Comparison of ENCODE assay signal across 8 cellular contexts in the genomic region with DNA sequence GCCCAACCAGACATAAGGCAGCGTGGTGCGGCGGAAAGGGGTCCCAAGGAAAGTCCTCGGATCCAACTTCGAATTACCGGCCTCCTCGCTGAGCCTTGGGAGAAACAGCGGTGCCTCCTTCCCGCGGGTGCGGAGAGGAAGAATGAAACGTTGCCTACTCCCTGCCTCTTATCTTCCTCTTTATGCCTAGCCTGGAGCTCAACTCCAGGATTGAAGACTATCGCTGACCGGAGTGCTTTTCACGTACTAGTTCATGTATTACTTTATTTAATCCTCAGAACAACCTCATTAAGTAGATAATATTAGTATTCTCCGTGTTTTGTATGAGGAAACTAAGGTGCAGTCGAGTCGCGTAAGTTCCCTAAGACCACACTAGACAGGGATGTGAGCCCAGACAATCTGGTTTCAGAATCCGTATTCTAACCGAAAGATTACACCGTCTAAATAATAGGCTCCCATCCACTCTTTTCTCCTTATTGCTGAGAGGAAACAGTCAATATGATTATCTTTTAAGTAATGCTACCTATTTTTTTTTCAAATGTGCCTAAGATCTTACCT. TPM values are rescaled to one million over a fixed set of nuclear protein-coding genes. Genes with fewer than 3 reads are reported as not detected.
DNase-seq lines count a peak whose midpoint lies in the region; ATAC-seq and TF ChIP-seq lines count a peak whose summit lies in the region.

No MANE protein-coding gene starts in this region.

- DNase-seq in activated T-cell treated with anti-CD3 and anti-CD28 coated beads, Interleukin-2, amount 50 U/mL, for 72 hours, result no peak
- no peak for DNase-seq in activated T-cell treated with anti-CD3 and anti-CD28 coated beads, Interleukin-2, amount 50 U/mL, for 1 hour
- DNase-seq in WERI-Rb-1 (no peak), right atrium auricular region (ENCODE audit: low spot score) (no peak), skeletal muscle cell (ENCODE audit: low read depth) (no peak), iPS-NIHi11 (ENCODE audit: low spot score) (no peak), mucosa of gallbladder (ENCODE audit: low spot score) (no peak)
- no peak for DNase-seq in stimulated activated CD8-positive, alpha-beta memory T cell treated with anti-CD3 and anti-CD28 coated beads, Interleukin-4, amount 100 ng/mL, for 48 hours

- no peak for ATAC-seq in activated T-cell treated with anti-CD3 and anti-CD28 coated beads, Interleukin-2, amount 50 U/mL, for 72 hours (replicated peaks in 1 of 2)

- no peaks in the 10 kb centered on the region for H3K36me3 ChIP-seq in WERI-Rb-1
- no peaks in the 10 kb centered on the region for H3K36me3 ChIP-seq in right atrium auricular region

- H3K9me3 ChIP-seq in WERI-Rb-1 (ENCODE audit: severe bottlenecking) (no peaks in the 10 kb centered on the region), right atrium auricular region (no peaks in the 10 kb centered on the region)

- H3K4me3 ChIP-seq in WERI-Rb-1 (ENCODE audit: low read depth, low read length), result peak overlapping the region; percentile 76
- H3K4me3 ChIP-seq in right atrium auricular region, result peak overlapping the region; percentile 83 to 89
- H3K4me3 ChIP-seq in skeletal muscle cell (ENCODE audit: low read depth, low read length), result peak overlapping the region; percentile 83

- H3K36me3 Mint-ChIP-seq in activated T-cell treated with anti-CD3 and anti-CD28 coated beads, Interleukin-2, amount 50 U/mL, for 72 hours (ENCODE audit: insufficient read depth in 2 of 2), result peaks cover 2 to 5% of the 10 kb centered on the region in 2 donors

- no peaks in the 10 kb centered on the region for H3K27me3 Mint-ChIP-seq in activated T-cell treated with anti-CD3 and anti-CD28 coated beads, Interleukin-2, amount 50 U/mL, for 72 hours (ENCODE audit: low read depth)

- H3K27me3 ChIP-seq in WERI-Rb-1 (ENCODE audit: insufficient read depth, low read depth, severe bottlenecking) (no peaks in the 10 kb centered on the region), right atrium auricular region (no peaks in the 10 kb centered on the region)

- H3K27ac Mint-ChIP-seq in activated T-cell treated with anti-CD3 and anti-CD28 coated beads, Interleukin-2, amount 50 U/mL, for 72 hours, result peak overlapping the region; percentile 96

- peaks cover 0 to 19% of the 10 kb centered on the region in 2 donors for H3K4me1 ChIP-seq in right atrium auricular region

- no peaks in the 10 kb centered on the region for H3K9me3 Mint-ChIP-seq in activated T-cell treated with anti-CD3 and anti-CD28 coated beads, Interleukin-2, amount 50 U/mL, for 72 hours

- peaks cover 19% of the 10 kb centered on the region for H3K4me1 Mint-ChIP-seq in activated T-cell treated with anti-CD3 and anti-CD28 coated beads, Interleukin-2, amount 50 U/mL, for 72 hours (ENCODE audit: low read depth)

- H3K4me3 Mint-ChIP-seq in activated T-cell treated with anti-CD3 and anti-CD28 coated beads, Interleukin-2, amount 50 U/mL, for 72 hours, result peak overlapping the region; percentile 86 to 99

- peak overlapping the region; percentile 62 for H3K27ac ChIP-seq in WERI-Rb-1
- peak overlapping the region; percentile 91 to 94 for H3K27ac ChIP-seq in right atrium auricular region

- TF ChIP-seq CTCF in WERI-Rb-1 (IDR thresholded peaks at IDR 0.05; ENCODE audit: low read depth, low read length), result no peak
- no peak for TF ChIP-seq CTCF in right atrium auricular region (IDR thresholded peaks at IDR 0.05)

RNA-seq across cellular contexts. Expression of gene PDSS2, which starts 0.8 kb away (rescaled TPM):
- 10 to 100 TPM; 12.1 to 14.3 TPM for total RNA-seq in activated T-cell treated with anti-CD3 and anti-CD28 coated beads, Interleukin-2, amount 50 U/mL, for 72 hours
- 10 to 100 TPM in 1 of 2 donors, 1 to 10 TPM in 1; 8.8 to 18.2 TPM for total RNA-seq in right atrium auricular region
- total RNA-seq in mucosa of gallbladder, result 17.7 TPM

RNA-seq across cellular contexts. Expression of gene SOBP, which starts 29.8 kb away (rescaled TPM):
- under 1 TPM; 0.44 to 0.91 TPM for total RNA-seq in activated T-cell treated with anti-CD3 and anti-CD28 coated beads, Interleukin-2, amount 50 U/mL, for 72 hours
- 1 to 10 TPM; 8.2 to 8.5 TPM for total RNA-seq in right atrium auricular region
- 11.0 TPM for total RNA-seq in mucosa of gallbladder
